4 cellular contexts compared by ENCODE assay signal in the genomic region with DNA sequence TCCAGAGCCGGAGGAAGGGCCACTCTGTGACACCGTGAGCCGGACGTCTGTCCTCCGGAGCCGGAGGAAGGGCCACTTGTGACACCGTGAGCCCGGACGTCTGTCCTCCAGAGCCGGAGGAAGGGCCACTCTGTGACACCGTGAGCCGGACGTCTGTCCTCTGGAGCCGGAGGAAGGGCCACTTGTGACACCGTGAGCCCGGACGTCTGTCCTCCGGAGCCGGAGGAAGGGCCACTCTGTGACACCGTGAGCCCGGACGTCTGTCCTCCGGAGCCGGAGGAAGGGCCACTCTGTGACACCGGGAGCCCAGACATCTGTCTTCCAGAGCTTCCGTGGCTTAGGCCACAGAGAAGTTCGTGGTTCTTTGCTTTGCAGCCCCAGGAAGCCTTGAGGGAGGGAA. TPM values are rescaled to one million over a fixed set of nuclear protein-coding genes. Genes with fewer than 3 reads are reported as not detected.
"Had no signal": no experiment of that assay in that cellular context is flagged by ENCODE, and none has a peak within 500 bp of the region (broad histone marks: within the 10 kb centered on the region; RNA-seq: fewer than 3 reads in every experiment).

No MANE protein-coding gene starts in this region.

RNA-seq across cellular contexts. Expression of gene GLT1D1, which starts 6.6 kb away (rescaled TPM):
- total RNA-seq: activated CD4-positive, alpha-beta memory T cell treated with anti-CD3 and anti-CD28 coated beads, Interleukin-2, amount 10 ng/mL, durations not matched to agents 7 days and 5 days; activated CD8-positive, alpha-beta T cell treated with anti-CD3 and anti-CD28 coated beads, Interleukin-2, amount 10 ng/mL, durations not matched to agents 7 days and 5 days; activated naive CD4-positive, alpha-beta T cell treated with anti-CD3 and anti-CD28 coated beads for 36 hours; body of pancreas had no signal
